Comparison of ENCODE assay signal across 15 cellular contexts in genomic region chr19:46606681-46607440, GRCh38. TPM values are rescaled to one million over a fixed set of nuclear protein-coding genes. Genes with fewer than 3 reads are reported as not detected.
DNase-seq lines count a peak whose midpoint lies in the region; ATAC-seq and TF ChIP-seq lines count a peak whose summit lies in the region.
"Had no signal": no experiment of that assay in that cellular context is flagged by ENCODE, and none has a peak within 500 bp of the region (broad histone marks: within the 10 kb centered on the region; RNA-seq: fewer than 3 reads in every experiment).

No MANE protein-coding gene starts in this region.

- H3K79me2 ChIP-seq in osteoblast (ENCODE audit: insufficient read depth, low read length): peaks cover 62% of the 10 kb centered on the region

- ATAC-seq in CD4-positive, CD25-positive, alpha-beta regulatory T cell (ENCODE audit: low read depth in 2 of 2): no peak

- H3K9me3 Mint-ChIP-seq in CD4-positive, CD25-positive, alpha-beta regulatory T cell: no peaks in the 10 kb centered on the region
- no peaks in the 10 kb centered on the region for H3K9me3 Mint-ChIP-seq in HFFc6
- no peaks in the 10 kb centered on the region for H3K9me3 Mint-ChIP-seq in endothelial cell (ENCODE audit: unreplicated experiment)
- no peaks in the 10 kb centered on the region for H3K9me3 Mint-ChIP-seq in immature natural killer cell
- H3K9me3 Mint-ChIP-seq: activated naive CD8-positive, alpha-beta T cell treated with anti-CD3 and anti-CD28 coated beads, Interleukin-2, amount 10 ng/mL, durations not matched to agents 7 days and 5 days had no signal

- no peak overlapping the region for H2AFZ ChIP-seq in osteoblast (ENCODE audit: low read length)

- H3K27ac ChIP-seq in CD4-positive, CD25-positive, alpha-beta regulatory T cell (ENCODE audit: insufficient read depth, low read length, poor library complexity, severe bottlenecking): no peak overlapping the region
- H3K27ac ChIP-seq in osteoblast (ENCODE audit: low read depth, low read length): no peak overlapping the region

- no peaks in the 10 kb centered on the region for H3K27me3 ChIP-seq in CD4-positive, CD25-positive, alpha-beta regulatory T cell (ENCODE audit: control insufficient read depth, insufficient read depth, low read length)
- no peaks in the 10 kb centered on the region for H3K27me3 ChIP-seq in osteoblast (ENCODE audit: insufficient read depth, low read length)

- H3K4me1 ChIP-seq in CD4-positive, CD25-positive, alpha-beta regulatory T cell (ENCODE audit: control insufficient read depth, insufficient read depth, low read length, poor library complexity, severe bottlenecking): peaks cover 47% of the 10 kb centered on the region
- peaks cover 36% of the 10 kb centered on the region for H3K4me1 ChIP-seq in osteoblast (ENCODE audit: insufficient read depth, low read length)

- H3K36me3 Mint-ChIP-seq in CD4-positive, CD25-positive, alpha-beta regulatory T cell: peaks cover 34% of the 10 kb centered on the region
- H3K36me3 Mint-ChIP-seq in HFFc6 (ENCODE audit: low read depth) (peaks cover 48% of the 10 kb centered on the region), endothelial cell (ENCODE audit: low read depth, unreplicated experiment) (peaks cover 28% of the 10 kb centered on the region), immature natural killer cell (peaks cover 12 to 31% (median 19%) of the 10 kb centered on the region in 3 donors)

- no peaks in the 10 kb centered on the region for H3K27me3 Mint-ChIP-seq in CD4-positive, CD25-positive, alpha-beta regulatory T cell
- H3K27me3 Mint-ChIP-seq in HFFc6 (ENCODE audit: insufficient read depth) (peaks cover 3% of the 10 kb centered on the region), endothelial cell (ENCODE audit: unreplicated experiment) (peaks cover 20% of the 10 kb centered on the region), immature natural killer cell (ENCODE audit: low read depth in 3 of 3) (peaks cover 1 to 7% (median 6%) of the 10 kb centered on the region in 3 donors)
- H3K27me3 Mint-ChIP-seq: activated naive CD8-positive, alpha-beta T cell treated with anti-CD3 and anti-CD28 coated beads, Interleukin-2, amount 10 ng/mL, durations not matched to agents 7 days and 5 days had no signal

- peaks cover 50% of the 10 kb centered on the region for H3K36me3 ChIP-seq in CD4-positive, CD25-positive, alpha-beta regulatory T cell (ENCODE audit: control insufficient read depth, insufficient read depth, low read length)
- peaks cover 51% of the 10 kb centered on the region for H3K36me3 ChIP-seq in osteoblast (ENCODE audit: insufficient read depth, low read length)

- DNase-seq in CD4-positive, CD25-positive, alpha-beta regulatory T cell: no peak
- no peak for DNase-seq in HFFc6
- DNase-seq in endothelial cell (ENCODE audit: low spot score): no peak
- peak; percentile 77 for DNase-seq in osteoblast (ENCODE audit: insufficient read length, low spot score, missing footprints)
- no peak for DNase-seq in immature natural killer cell
- DNase-seq in SIG-M5 treated with dmso at 0.1 percent for 504 hours (lab: John Stamatoyannopoulos, UW; ENCODE audit: unreplicated experiment): no peak
- DNase-seq in NCI-H345 (lab: John Stamatoyannopoulos, UW): no peak
- DNase-seq in NCI-H226: no peak
- DNase-seq: activated naive CD8-positive, alpha-beta T cell treated with anti-CD3 and anti-CD28 coated beads, Interleukin-2, amount 10 ng/mL, durations not matched to agents 7 days and 5 days; cortex of kidney; NCI-H1436; stimulated activated CD8-positive, alpha-beta memory T cell treated with anti-CD3 and anti-CD28 coated beads, Interleukin-4, amount 100 ng/mL, for 48 hours; T-helper 2 cell had no signal

- H3K4me3 ChIP-seq in CD4-positive, CD25-positive, alpha-beta regulatory T cell (ENCODE audit: low read depth, low read length): no peak overlapping the region
- H3K4me3 ChIP-seq in osteoblast (ENCODE audit: insufficient read depth, low read length): no peak overlapping the region

- TF ChIP-seq CTCF in HFFc6 (IDR thresholded peaks at IDR 0.05) (no peak), endothelial cell (IDR thresholded peaks at IDR 0.05; ENCODE audit: unreplicated experiment) (no peak), osteoblast (IDR thresholded peaks at IDR 0.05; ENCODE audit: extremely low read depth, low read depth, low read length) (no peak)

- H3K27ac Mint-ChIP-seq in CD4-positive, CD25-positive, alpha-beta regulatory T cell: peak overlapping the region; percentile 32 to 85 (median 47)
- H3K27ac Mint-ChIP-seq in HFFc6 (peak overlapping the region; percentile 13; the same call in 1 of the 2 replicates), endothelial cell (ENCODE audit: unreplicated experiment) (peak overlapping the region; percentile 20), immature natural killer cell (peak overlapping the region in 1 of 6 donors; percentile 55)
- H3K27ac Mint-ChIP-seq: activated naive CD8-positive, alpha-beta T cell treated with anti-CD3 and anti-CD28 coated beads, Interleukin-2, amount 10 ng/mL, durations not matched to agents 7 days and 5 days had no signal

- peaks cover 18 to 72% (median 27%) of the 10 kb centered on the region in 4 donors for H3K4me1 Mint-ChIP-seq in CD4-positive, CD25-positive, alpha-beta regulatory T cell
- H3K4me1 Mint-ChIP-seq in HFFc6 (ENCODE audit: low read depth) (peaks cover 40% of the 10 kb centered on the region), endothelial cell (ENCODE audit: unreplicated experiment) (peaks cover 20% of the 10 kb centered on the region), immature natural killer cell (peaks cover 37 to 43% of the 10 kb centered on the region in 2 donors)

- peak overlapping the region in 3 of 4 donors; percentile 7 to 82 (median 47) for H3K4me3 Mint-ChIP-seq in CD4-positive, CD25-positive, alpha-beta regulatory T cell
- H3K4me3 Mint-ChIP-seq in HFFc6: no peak overlapping the region
- H3K4me3 Mint-ChIP-seq in endothelial cell (ENCODE audit: unreplicated experiment): peak overlapping the region; percentile 70
- H3K4me3 Mint-ChIP-seq in immature natural killer cell: no peak overlapping the region
- H3K4me3 Mint-ChIP-seq: activated naive CD8-positive, alpha-beta T cell treated with anti-CD3 and anti-CD28 coated beads, Interleukin-2, amount 10 ng/mL, durations not matched to agents 7 days and 5 days had no signal

- H3K9me3 ChIP-seq in CD4-positive, CD25-positive, alpha-beta regulatory T cell (ENCODE audit: control insufficient read depth in 2 of 2, low read length in 2 of 2): no peaks in the 10 kb centered on the region
- no peaks in the 10 kb centered on the region for H3K9me3 ChIP-seq in osteoblast (ENCODE audit: low read depth, low read length)

- peaks cover 85% of the 10 kb centered on the region for H4K20me1 ChIP-seq in osteoblast (ENCODE audit: insufficient read depth, low read length)

- H3K4me2 ChIP-seq in osteoblast (ENCODE audit: insufficient read depth, low read length): no peak overlapping the region

RNA-seq across cellular contexts. Expression of gene CALM3, which starts 5.7 kb away (rescaled TPM):
- total RNA-seq in CD4-positive, CD25-positive, alpha-beta regulatory T cell: 286 TPM
- 100 to 1,000 TPM; 207 to 361 (median 286) TPM for polyA plus RNA-seq in CD4-positive, CD25-positive, alpha-beta regulatory T cell
- 100 to 1,000 TPM; 445 to 561 (median 538) TPM for total RNA-seq in HFFc6 (2021; fragmentation: NEBNext Ultra II Directional; extraction: Animal tissue kit (Norgen Biotek cat#: 25700))
- total RNA-seq in endothelial cell (ENCODE audit: unreplicated experiment) (564 TPM), osteoblast (105 and 124 TPM in 2 replicates)
- polyA plus RNA-seq in immature natural killer cell: 100 to 1,000 TPM; 151 to 185 (median 178) TPM

RNA-seq across cellular contexts. Expression of gene PTGIR, which starts 18.0 kb away (rescaled TPM):
- total RNA-seq in CD4-positive, CD25-positive, alpha-beta regulatory T cell: 8.6 TPM
- 10 to 100 TPM in 2 of 4 donors, 1 to 10 TPM in 1, under 1 TPM in 1; 0.31 to 16.8 (median 10.1) TPM for polyA plus RNA-seq in CD4-positive, CD25-positive, alpha-beta regulatory T cell
- total RNA-seq in HFFc6 (2021; fragmentation: NEBNext Ultra II Directional; extraction: Animal tissue kit (Norgen Biotek cat#: 25700)): 10 to 100 TPM; 16.0 to 26.6 (median 17.9) TPM
- total RNA-seq in endothelial cell (ENCODE audit: unreplicated experiment) (not detected), osteoblast (2.5 and 2.9 TPM in 2 replicates)
- polyA plus RNA-seq in immature natural killer cell: under 1 TPM in 2 of 3 donors, not detected in 1; 0.14 to 0.52 TPM
- total RNA-seq: NCI-H460 had no signal

RNA-seq across cellular contexts. Expression of gene GNG8, which starts 29.1 kb away (rescaled TPM):
- total RNA-seq in CD4-positive, CD25-positive, alpha-beta regulatory T cell: not detected
- polyA plus RNA-seq in CD4-positive, CD25-positive, alpha-beta regulatory T cell: 10 to 100 TPM in 1 of 4 donors, 1 to 10 TPM in 2, not detected in 1; 6.8 to 15.7 (median 8.6) TPM
- total RNA-seq in HFFc6 (2021; fragmentation: NEBNext Ultra II Directional; extraction: Animal tissue kit (Norgen Biotek cat#: 25700)): not detected
- not detected for total RNA-seq in endothelial cell (ENCODE audit: unreplicated experiment)
- total RNA-seq in osteoblast: not detected in 2 replicates
- polyA plus RNA-seq in immature natural killer cell: not detected
- total RNA-seq: NCI-H460 had no signal
- polyA plus RNA-seq: BJ had no signal

RNA-seq across cellular contexts. Expression of gene DACT3, which starts 54.1 kb away (rescaled TPM):
- not detected for total RNA-seq in CD4-positive, CD25-positive, alpha-beta regulatory T cell
- polyA plus RNA-seq in CD4-positive, CD25-positive, alpha-beta regulatory T cell: not detected
- 10 to 100 TPM; 12.6 to 17.2 (median 15.5) TPM for total RNA-seq in HFFc6 (2021; fragmentation: NEBNext Ultra II Directional; extraction: Animal tissue kit (Norgen Biotek cat#: 25700))
- total RNA-seq in endothelial cell (ENCODE audit: unreplicated experiment): 1.1 TPM
- 1.8 and 3.5 TPM in 2 replicates for total RNA-seq in osteoblast
- not detected for polyA plus RNA-seq in immature natural killer cell
- total RNA-seq: NCI-H460 had no signal

Comparison
In these comparisons a context has a peak if more than half of its experiments do, and no peak if none do; other contexts are left out.
1. H3K4me3 Mint-ChIP-seq: peak in CD4-positive, CD25-positive, alpha-beta regulatory T cell (3 of 4) and endothelial cell (single experiment); none in HFFc6 (single experiment) and immature natural killer cell (0 of 5).